In genomic region chr13:31722684-31723083, GRCh38 we compare ENCODE assay signal across 23 cellular contexts. TPM values are rescaled to one million over a fixed set of nuclear protein-coding genes. Genes with fewer than 3 reads are reported as not detected.
DNase-seq lines count a peak whose midpoint lies in the region; ATAC-seq and TF ChIP-seq lines count a peak whose summit lies in the region.
"Had no signal": no experiment of that assay in that cellular context is flagged by ENCODE, and none has a peak within 500 bp of the region (broad histone marks: within the 10 kb centered on the region; RNA-seq: fewer than 3 reads in every experiment).

No MANE protein-coding gene starts in this region.

- ATAC-seq in GM18867 (IDR thresholded peaks at IDR 0.05; ENCODE audit: unreplicated experiment) (no peak), GM19452 (IDR thresholded peaks at IDR 0.05; ENCODE audit: unreplicated experiment) (no peak)
- ATAC-seq: esophagus mucosa had no signal

- H3K9me3 ChIP-seq in BE2C: no peaks in the 10 kb centered on the region
- no peaks in the 10 kb centered on the region; the same call in 1 of the 2 replicates for H3K9me3 ChIP-seq in MG63
- H3K9me3 ChIP-seq: ascending aorta had no signal

- H3K27me3 ChIP-seq in BE2C (no peaks in the 10 kb centered on the region), MG63 (no peaks in the 10 kb centered on the region)
- H3K27me3 ChIP-seq: ascending aorta had no signal

- peak overlapping the region; percentile 43 for H3K4me3 ChIP-seq in BE2C (ENCODE audit: low read depth, low read length)
- H3K4me3 ChIP-seq in MG63: no peak overlapping the region
- no peak overlapping the region for H3K4me3 ChIP-seq in fibroblast of pulmonary artery (replicated peaks; ENCODE audit: low read depth, low read length)
- H3K4me3 ChIP-seq: ascending aorta had no signal

- peaks cover 15% of the 10 kb centered on the region for H3K4me1 ChIP-seq in BE2C
- H3K4me1 ChIP-seq: ascending aorta had no signal

- no peaks in the 10 kb centered on the region for H3K36me3 ChIP-seq in BE2C
- no peaks in the 10 kb centered on the region for H3K36me3 ChIP-seq in MG63
- H3K36me3 ChIP-seq: ascending aorta had no signal

- DNase-seq in BE2C: peak; percentile 79
- peak; percentile 13 for DNase-seq in MG63
- peak; percentile 34 for DNase-seq in RPMI7951 (ENCODE audit: low read depth)
- DNase-seq in fibroblast of pulmonary artery (ENCODE audit: low read depth): peak; percentile 18
- DNase-seq in middle frontal gyrus (ENCODE audit: extremely low spot score, low spot score): no peak
- DNase-seq in KBM-7: no peak
- DNase-seq: activated CD8-positive, alpha-beta memory T cell treated with anti-CD3 and anti-CD28 coated beads, Interleukin-2, amount 50 U/mL, for 48 hours; activated gamma-delta T cell treated with Interleukin-2 at 50 U/mL for 16 hours; Calu3; HFFc6; kidney; midbrain; NCI-H2171 treated with DMSO at 0.1 percent for 48 hours; SIG-M5; stimulated activated CD4-positive, alpha-beta T cell treated with anti-CD3 and anti-CD28 coated beads, Interleukin-4, amount 100 ng/mL, for 24 hours; stimulated activated CD8-positive, alpha-beta memory T cell treated with anti-CD3 and anti-CD28 coated beads, Interleukin-4, amount 100 ng/mL, for 48 hours; T1000 had no signal

- in situ Hi-C loops in KBM-7 (cut with MboI; ENCODE audit: low pct_unique_long_range_greater_than_20kb, low sequenced_read_pairs): no loop called here

- TF ChIP-seq CTCF in BE2C (IDR thresholded peaks at IDR 0.05; ENCODE audit: low read depth, low read length) (no peak), fibroblast of pulmonary artery (IDR thresholded peaks at IDR 0.05; ENCODE audit: low read length, missing control alignments) (no peak)

RNA-seq across cellular contexts. Expression of gene RXFP2, which starts 16.6 kb away (rescaled TPM):
- not detected for polyA plus RNA-seq in BE2C (2012; ENCODE audit: insufficient read depth, insufficient read length, low read depth)
- total RNA-seq in MG63 (2014; rRNA removed; shearing (Covaris generic); ENCODE audit: low replicate concordance): 1.9 and 6.6 TPM in 2 replicates
- total RNA-seq in RPMI7951 (2014; rRNA removed; shearing (Covaris generic)): 1.1 and 1.2 TPM in 2 replicates
- total RNA-seq: ascending aorta, Calu3, dermis microvascular lymphatic vessel endothelial cell, esophagus mucosa, HFFc6, temporal lobe had no signal

Comparison
In these comparisons a context has a peak if more than half of its experiments do, and no peak if none do; other contexts are left out.
1. DNase-seq: peak in BE2C (single experiment), MG63 (single experiment), RPMI7951 (single experiment) and fibroblast of pulmonary artery (single experiment); none in middle frontal gyrus (single experiment) and KBM-7 (single experiment).